Comparison of ENCODE assay signal across 1 cellular context in the genomic region with DNA sequence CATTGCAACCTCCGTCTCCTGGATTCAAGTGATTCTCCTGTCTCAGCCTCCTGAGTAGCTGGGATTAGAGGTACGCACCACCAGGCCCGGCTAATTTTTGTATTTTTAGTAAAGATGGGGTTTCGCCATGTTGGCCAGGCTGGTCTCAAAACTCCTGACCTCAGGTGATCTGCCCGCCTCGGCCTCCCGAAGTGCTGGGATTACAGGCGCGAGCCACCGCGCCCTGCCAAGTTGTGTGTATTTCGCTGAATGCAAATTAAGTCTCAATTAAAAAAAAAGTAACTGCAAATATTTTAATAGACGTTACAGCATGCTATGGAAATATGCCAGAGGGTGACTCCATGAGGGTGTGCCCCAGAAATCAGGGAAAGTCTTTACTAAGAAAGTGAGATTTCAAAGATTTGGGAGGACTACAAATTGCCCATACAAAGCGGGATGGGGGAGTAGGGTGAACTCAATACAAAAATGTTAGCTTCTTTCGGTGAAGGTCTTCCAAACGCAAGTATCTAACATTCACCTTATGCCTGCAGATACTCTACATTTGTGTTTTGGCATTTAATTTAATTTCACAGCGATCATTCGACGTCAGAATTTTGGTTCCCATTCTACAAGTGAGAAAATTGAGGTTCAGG.
TF ChIP-seq lines count a peak whose summit lies in the region.

No MANE protein-coding gene starts in this region.

TF ChIP-seq in K562, 482 proteins besides CTCF, POLR2A, EP300 and RAD21 (continued from another document):
- TF ChIP-seq, protein P1, sequence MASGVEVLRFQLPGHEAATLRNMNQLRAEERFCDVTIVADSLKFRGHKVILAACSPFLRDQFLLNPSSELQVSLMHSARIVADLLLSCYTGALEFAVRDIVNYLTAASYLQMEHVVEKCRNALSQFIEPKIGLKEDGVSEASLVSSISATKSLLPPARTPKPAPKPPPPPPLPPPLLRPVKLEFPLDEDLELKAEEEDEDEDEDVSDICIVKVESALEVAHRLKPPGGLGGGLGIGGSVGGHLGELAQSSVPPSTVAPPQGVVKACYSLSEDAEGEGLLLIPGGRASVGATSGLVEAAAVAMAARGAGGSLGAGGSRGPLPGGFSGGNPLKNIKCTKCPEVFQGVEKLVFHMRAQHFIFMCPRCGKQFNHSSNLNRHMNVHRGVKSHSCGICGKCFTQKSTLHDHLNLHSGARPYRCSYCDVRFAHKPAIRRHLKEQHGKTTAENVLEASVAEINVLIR (CRISPR knock-in tag; IDR thresholded peaks at IDR 0.05), result no peak
- TF ChIP-seq HEY1 (CRISPR knock-in tag; IDR thresholded peaks at IDR 0.05; ENCODE audit: borderline replicate concordance) (no peak), HSF4 (CRISPR knock-in tag; IDR thresholded peaks at IDR 0.05; ENCODE audit: borderline replicate concordance) (no peak), NR2C2 (CRISPR knock-in tag; IDR thresholded peaks at IDR 0.05) (no peak), NR2C2 (tag; IDR thresholded peaks at IDR 0.05) (peak; percentile 6; the same call in 1 of the 2 replicates), ZC3H4 (CRISPR knock-in tag; IDR thresholded peaks at IDR 0.05; ENCODE audit: borderline replicate concordance) (no peak), ZNF766 (CRISPR knock-in tag; conservative IDR thresholded peaks at IDR 0.05) (0 out of 2 replicates have a peak, but pooled peaks have one; percentile 8), ARNT (IDR thresholded peaks at IDR 0.05) (0 out of 4 replicates have a peak, but pooled peaks of 1 of the 2 experiments have one; percentile 45), DMBX1 (CRISPR knock-in tag; IDR thresholded peaks at IDR 0.05; ENCODE audit: borderline replicate concordance) (0 out of 2 replicates have a peak, but pooled peaks have one; percentile 35), ZNF253 (CRISPR knock-in tag; conservative IDR thresholded peaks at IDR 0.05) (no peak), HDAC3 (IDR thresholded peaks at IDR 0.05; ENCODE audit: borderline replicate concordance, partially characterized antibody) (no peak), ZNF263 (CRISPR knock-in tag; IDR thresholded peaks at IDR 0.05; ENCODE audit: borderline replicate concordance) (0 out of 2 replicates have a peak, but pooled peaks have one; percentile 43), TRIM24 (IDR thresholded peaks at IDR 0.05) (no peak), CREB1 (IDR thresholded peaks at IDR 0.05) (no peak), CREB1 (CRISPR knock-in tag; IDR thresholded peaks at IDR 0.05) (0 out of 2 replicates have a peak, but pooled peaks have one; percentile 16), KDM5B (IDR thresholded peaks at IDR 0.05; ENCODE audit: insufficient replicate concordance, low read depth, low read length) (no peak), PML (IDR thresholded peaks at IDR 0.05; ENCODE audit: low read length) (no peak), ZNF830 (CRISPR knock-in tag; IDR thresholded peaks at IDR 0.05) (no peak), ZNF431 (CRISPR knock-in tag; IDR thresholded peaks at IDR 0.05) (no peak), PYGO2 (tag; IDR thresholded peaks at IDR 0.05) (0 out of 2 replicates have a peak, but pooled peaks have one; percentile 6), JUN (IDR thresholded peaks at IDR 0.05; ENCODE audit: borderline replicate concordance, low read depth, low read length) (no peak), JUN (CRISPR knock-in tag; IDR thresholded peaks at IDR 0.05; ENCODE audit: borderline replicate concordance) (no peak), GABPB1 (CRISPR knock-in tag; IDR thresholded peaks at IDR 0.05) (0 out of 2 replicates have a peak, but pooled peaks have one; percentile 41), FOXP1 (CRISPR knock-in tag; IDR thresholded peaks at IDR 0.05) (no peak), KDM1A (IDR thresholded peaks at IDR 0.05) (0 out of 4 replicates have a peak, but pooled peaks of 1 of the 2 experiments have one; percentile 7), MCM5 (IDR thresholded peaks at IDR 0.05; ENCODE audit: low read depth) (no peak)
- TF ChIP-seq, protein P2, sequence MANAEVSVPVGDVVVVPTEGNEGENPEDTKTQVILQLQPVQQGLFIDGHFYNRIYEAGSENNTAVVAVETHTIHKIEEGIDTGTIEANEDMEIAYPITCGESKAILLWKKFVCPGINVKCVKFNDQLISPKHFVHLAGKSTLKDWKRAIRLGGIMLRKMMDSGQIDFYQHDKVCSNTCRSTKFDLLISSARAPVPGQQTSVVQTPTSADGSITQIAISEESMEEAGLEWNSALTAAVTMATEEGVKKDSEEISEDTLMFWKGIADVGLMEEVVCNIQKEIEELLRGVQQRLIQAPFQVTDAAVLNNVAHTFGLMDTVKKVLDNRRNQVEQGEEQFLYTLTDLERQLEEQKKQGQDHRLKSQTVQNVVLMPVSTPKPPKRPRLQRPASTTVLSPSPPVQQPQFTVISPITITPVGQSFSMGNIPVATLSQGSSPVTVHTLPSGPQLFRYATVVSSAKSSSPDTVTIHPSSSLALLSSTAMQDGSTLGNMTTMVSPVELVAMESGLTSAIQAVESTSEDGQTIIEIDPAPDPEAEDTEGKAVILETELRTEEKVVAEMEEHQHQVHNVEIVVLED (CRISPR knock-in tag; IDR thresholded peaks at IDR 0.05), result no peak
- TF ChIP-seq, protein P3, sequence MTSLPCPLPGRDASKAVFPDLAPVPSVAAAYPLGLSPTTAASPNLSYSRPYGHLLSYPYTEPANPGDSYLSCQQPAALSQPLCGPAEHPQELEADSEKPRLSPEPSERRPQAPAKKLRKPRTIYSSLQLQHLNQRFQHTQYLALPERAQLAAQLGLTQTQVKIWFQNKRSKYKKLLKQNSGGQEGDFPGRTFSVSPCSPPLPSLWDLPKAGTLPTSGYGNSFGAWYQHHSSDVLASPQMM (CRISPR knock-in tag; IDR thresholded peaks at IDR 0.05), result no peak
- TF ChIP-seq, protein P4, sequence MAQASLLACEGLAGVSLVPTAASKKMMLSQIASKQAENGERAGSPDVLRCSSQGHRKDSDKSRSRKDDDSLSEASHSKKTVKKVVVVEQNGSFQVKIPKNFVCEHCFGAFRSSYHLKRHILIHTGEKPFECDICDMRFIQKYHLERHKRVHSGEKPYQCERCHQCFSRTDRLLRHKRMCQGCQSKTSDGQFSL (CRISPR knock-in tag; IDR thresholded peaks at IDR 0.05), result no peak
- TF ChIP-seq, protein P4 (tag; IDR thresholded peaks at IDR 0.05), result no peak
- TF ChIP-seq, protein P5, sequence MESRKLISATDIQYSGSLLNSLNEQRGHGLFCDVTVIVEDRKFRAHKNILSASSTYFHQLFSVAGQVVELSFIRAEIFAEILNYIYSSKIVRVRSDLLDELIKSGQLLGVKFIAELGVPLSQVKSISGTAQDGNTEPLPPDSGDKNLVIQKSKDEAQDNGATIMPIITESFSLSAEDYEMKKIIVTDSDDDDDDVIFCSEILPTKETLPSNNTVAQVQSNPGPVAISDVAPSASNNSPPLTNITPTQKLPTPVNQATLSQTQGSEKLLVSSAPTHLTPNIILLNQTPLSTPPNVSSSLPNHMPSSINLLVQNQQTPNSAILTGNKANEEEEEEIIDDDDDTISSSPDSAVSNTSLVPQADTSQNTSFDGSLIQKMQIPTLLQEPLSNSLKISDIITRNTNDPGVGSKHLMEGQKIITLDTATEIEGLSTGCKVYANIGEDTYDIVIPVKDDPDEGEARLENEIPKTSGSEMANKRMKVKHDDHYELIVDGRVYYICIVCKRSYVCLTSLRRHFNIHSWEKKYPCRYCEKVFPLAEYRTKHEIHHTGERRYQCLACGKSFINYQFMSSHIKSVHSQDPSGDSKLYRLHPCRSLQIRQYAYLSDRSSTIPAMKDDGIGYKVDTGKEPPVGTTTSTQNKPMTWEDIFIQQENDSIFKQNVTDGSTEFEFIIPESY (CRISPR knock-in tag; IDR thresholded peaks at IDR 0.05), result peak; percentile 22; the same call in 1 of the 2 replicates
- TF ChIP-seq, protein P6, sequence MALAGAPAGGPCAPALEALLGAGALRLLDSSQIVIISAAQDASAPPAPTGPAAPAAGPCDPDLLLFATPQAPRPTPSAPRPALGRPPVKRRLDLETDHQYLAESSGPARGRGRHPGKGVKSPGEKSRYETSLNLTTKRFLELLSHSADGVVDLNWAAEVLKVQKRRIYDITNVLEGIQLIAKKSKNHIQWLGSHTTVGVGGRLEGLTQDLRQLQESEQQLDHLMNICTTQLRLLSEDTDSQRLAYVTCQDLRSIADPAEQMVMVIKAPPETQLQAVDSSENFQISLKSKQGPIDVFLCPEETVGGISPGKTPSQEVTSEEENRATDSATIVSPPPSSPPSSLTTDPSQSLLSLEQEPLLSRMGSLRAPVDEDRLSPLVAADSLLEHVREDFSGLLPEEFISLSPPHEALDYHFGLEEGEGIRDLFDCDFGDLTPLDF (CRISPR knock-in tag; IDR thresholded peaks at IDR 0.05), result peak; percentile 66; the same call in 1 of the 2 replicates
- TF ChIP-seq, protein P7, sequence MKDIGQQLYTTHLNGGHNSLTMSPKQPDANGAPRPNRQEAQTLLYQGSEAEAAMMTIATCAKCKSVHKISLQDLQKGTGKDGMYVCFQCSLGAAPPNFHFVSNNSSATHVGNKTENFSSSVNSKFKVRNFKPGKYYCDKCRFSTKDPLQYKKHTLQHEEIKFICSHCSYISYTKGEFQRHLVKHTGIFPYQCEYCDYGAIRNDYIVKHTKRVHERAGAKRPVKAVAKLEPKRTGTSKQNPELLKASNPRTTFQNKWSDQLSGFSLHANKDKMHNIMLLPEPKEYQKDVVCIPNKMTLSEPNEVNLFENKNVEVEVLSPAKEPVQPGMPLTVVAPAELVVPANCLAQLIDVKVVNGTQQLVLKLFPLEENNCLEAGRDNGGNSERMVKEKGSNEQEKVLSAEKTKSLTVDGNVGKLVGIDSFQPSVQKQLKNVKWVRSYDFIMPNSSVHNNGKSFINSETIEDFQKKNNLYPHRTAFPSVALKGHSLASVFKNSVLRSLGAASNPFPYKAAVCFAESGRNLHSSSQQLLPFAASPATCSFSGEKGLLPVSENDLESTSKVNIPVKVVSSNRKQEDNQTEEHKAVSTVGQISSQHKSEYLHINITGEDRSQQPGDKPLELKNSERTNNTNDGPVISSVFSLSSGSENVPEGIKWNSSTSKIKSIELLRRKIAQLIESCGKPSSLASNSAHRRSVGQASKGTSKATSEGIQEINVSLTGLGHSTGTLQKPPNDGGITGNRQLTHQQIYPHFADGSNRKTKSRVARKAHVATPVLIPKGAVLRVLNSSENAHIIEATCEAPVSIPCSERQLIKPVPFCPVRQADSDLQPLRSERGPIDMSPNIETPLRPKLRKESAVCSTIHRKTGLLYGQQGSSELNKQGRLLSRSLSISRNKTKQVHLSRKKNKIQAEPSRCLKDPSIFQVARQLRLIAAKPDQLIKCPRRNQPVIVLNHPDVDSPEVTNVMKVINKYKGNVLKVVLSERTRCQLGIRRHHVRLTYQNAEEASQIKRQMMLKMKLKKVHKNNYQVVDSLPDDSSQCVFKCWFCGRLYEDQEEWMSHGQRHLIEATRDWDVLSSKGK (CRISPR knock-in tag; IDR thresholded peaks at IDR 0.05), result no peak
- TF ChIP-seq, protein P8, sequence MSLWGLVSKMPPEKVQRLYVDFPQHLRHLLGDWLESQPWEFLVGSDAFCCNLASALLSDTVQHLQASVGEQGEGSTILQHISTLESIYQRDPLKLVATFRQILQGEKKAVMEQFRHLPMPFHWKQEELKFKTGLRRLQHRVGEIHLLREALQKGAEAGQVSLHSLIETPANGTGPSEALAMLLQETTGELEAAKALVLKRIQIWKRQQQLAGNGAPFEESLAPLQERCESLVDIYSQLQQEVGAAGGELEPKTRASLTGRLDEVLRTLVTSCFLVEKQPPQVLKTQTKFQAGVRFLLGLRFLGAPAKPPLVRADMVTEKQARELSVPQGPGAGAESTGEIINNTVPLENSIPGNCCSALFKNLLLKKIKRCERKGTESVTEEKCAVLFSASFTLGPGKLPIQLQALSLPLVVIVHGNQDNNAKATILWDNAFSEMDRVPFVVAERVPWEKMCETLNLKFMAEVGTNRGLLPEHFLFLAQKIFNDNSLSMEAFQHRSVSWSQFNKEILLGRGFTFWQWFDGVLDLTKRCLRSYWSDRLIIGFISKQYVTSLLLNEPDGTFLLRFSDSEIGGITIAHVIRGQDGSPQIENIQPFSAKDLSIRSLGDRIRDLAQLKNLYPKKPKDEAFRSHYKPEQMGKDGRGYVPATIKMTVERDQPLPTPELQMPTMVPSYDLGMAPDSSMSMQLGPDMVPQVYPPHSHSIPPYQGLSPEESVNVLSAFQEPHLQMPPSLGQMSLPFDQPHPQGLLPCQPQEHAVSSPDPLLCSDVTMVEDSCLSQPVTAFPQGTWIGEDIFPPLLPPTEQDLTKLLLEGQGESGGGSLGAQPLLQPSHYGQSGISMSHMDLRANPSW (CRISPR knock-in tag; IDR thresholded peaks at IDR 0.05), result peak; percentile 59; the same call in 1 of the 2 replicates
